13 cellular contexts compared by ENCODE assay signal in the genomic region with DNA sequence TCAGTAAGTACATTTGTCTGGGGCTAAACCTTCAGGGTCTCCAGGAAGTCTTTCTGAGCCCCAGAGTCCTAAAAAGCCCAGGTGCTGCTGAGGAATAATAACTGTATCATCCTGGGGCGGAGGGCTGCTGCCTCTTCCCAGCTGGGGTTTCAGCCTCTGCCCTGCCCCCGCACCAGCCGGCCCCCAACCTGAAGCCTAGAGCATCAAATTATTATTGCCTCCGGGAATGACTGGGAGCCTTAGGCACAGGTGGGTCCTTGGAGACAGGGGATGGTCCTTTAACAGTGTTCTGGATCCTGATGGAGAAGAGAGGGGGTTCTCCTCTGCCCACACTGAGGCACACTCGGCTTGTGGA.
DNase-seq lines count a peak whose midpoint lies in the region; ATAC-seq and TF ChIP-seq lines count a peak whose summit lies in the region.
"Had no signal": no experiment of that assay in that cellular context is flagged by ENCODE, and none has a peak within 500 bp of the region (broad histone marks: within the 10 kb centered on the region; RNA-seq: fewer than 3 reads in every experiment).

No MANE protein-coding gene starts in this region.

- POLR2A ChIA-PET in WTC11 (lab: Charles Lee) (no interaction called here), PC-9 (lab: Charles Lee; ENCODE audit: unreplicated experiment) (interaction anchor here (0.5 to 0.7 kb wide), 2 partner anchors 34 to 40 kb away, joined by 3 to 6 read pairs; no protein-coding TSS in a partner anchor)

- H3K9me3 Mint-ChIP-seq in activated T-cell treated with anti-CD3 and anti-CD28 coated beads, Interleukin-2, amount 50 U/mL, for 24 hours: no peaks in the 10 kb centered on the region
- H3K9me3 Mint-ChIP-seq in WTC11 (no peaks in the 10 kb centered on the region), glutamatergic neuron (ENCODE audit: unreplicated experiment) (peaks cover 20% of the 10 kb centered on the region)
- no peaks in the 10 kb centered on the region for H3K9me3 Mint-ChIP-seq in stimulated activated effector memory CD8-positive, alpha-beta T cell treated with anti-CD3 and anti-CD28 coated beads, Interleukin-12 subunit alpha, Interleukin-12 subunit beta, amount 100 ng/mL, for 72 hours
- H3K9me3 Mint-ChIP-seq: activated T-cell treated with anti-CD3 and anti-CD28 coated beads, Interleukin-2, amount 50 U/mL, for 4 hours had no signal

- peaks cover 13% of the 10 kb centered on the region; the same call in 1 of the 2 replicates for H3F3A ChIP-seq in PC-9 (ENCODE audit: insufficient read depth, low read depth)

- H3K9me2 ChIP-seq in PC-9 (ENCODE audit: insufficient read depth): no peaks in the 10 kb centered on the region

- H3K27ac ChIP-seq in PC-9: no peak overlapping the region
- H3K27ac ChIP-seq: esophagus squamous epithelium, testis had no signal

- no peaks in the 10 kb centered on the region for H3K27me3 Mint-ChIP-seq in activated T-cell treated with anti-CD3 and anti-CD28 coated beads, Interleukin-2, amount 50 U/mL, for 24 hours
- H3K27me3 Mint-ChIP-seq in WTC11 (ENCODE audit: low read depth): no peaks in the 10 kb centered on the region
- H3K27me3 Mint-ChIP-seq in glutamatergic neuron (ENCODE audit: unreplicated experiment): peaks cover 18% of the 10 kb centered on the region

- H3K4me2 ChIP-seq in PC-9: no peak overlapping the region

- peaks cover 92% of the 10 kb centered on the region for H3K4me1 Mint-ChIP-seq in activated T-cell treated with anti-CD3 and anti-CD28 coated beads, Interleukin-2, amount 50 U/mL, for 24 hours (ENCODE audit: low read depth)
- peaks cover 90% of the 10 kb centered on the region for H3K4me1 Mint-ChIP-seq in WTC11
- H3K4me1 Mint-ChIP-seq in glutamatergic neuron (ENCODE audit: low read depth, unreplicated experiment): peaks cover 45% of the 10 kb centered on the region
- peaks cover 75% of the 10 kb centered on the region for H3K4me1 Mint-ChIP-seq in stimulated activated effector memory CD8-positive, alpha-beta T cell treated with anti-CD3 and anti-CD28 coated beads, Interleukin-12 subunit alpha, Interleukin-12 subunit beta, amount 100 ng/mL, for 72 hours

- CTCF ChIA-PET in WTC11 (lab: Charles Lee) (interaction anchor here (0.6 to 1.5 kb wide), 3 partner anchors 67 to 88 kb away, joined by 3 to 4 read pairs (median 3); no protein-coding TSS in a partner anchor), PC-9 (lab: Charles Lee) (no interaction called here)

- H3K36me3 Mint-ChIP-seq in activated T-cell treated with anti-CD3 and anti-CD28 coated beads, Interleukin-2, amount 50 U/mL, for 24 hours (ENCODE audit: low read depth): peaks cover 14% of the 10 kb centered on the region
- H3K36me3 Mint-ChIP-seq in WTC11 (peaks cover 5% of the 10 kb centered on the region; the same call in 1 of the 2 replicates), glutamatergic neuron (ENCODE audit: unreplicated experiment) (no peaks in the 10 kb centered on the region)
- H3K36me3 Mint-ChIP-seq in stimulated activated effector memory CD8-positive, alpha-beta T cell treated with anti-CD3 and anti-CD28 coated beads, Interleukin-12 subunit alpha, Interleukin-12 subunit beta, amount 100 ng/mL, for 72 hours: peaks cover 12% of the 10 kb centered on the region

- TF ChIP-seq CTCF in WTC11 (IDR thresholded peaks at IDR 0.05): no peak
- TF ChIP-seq CTCF in glutamatergic neuron (IDR thresholded peaks at IDR 0.05; ENCODE audit: partially characterized antibody, unreplicated experiment): no peak
- TF ChIP-seq CTCF in PC-9 (conservative IDR thresholded peaks at IDR 0.05): no peak

- H2AFZ ChIP-seq in PC-9: no peak overlapping the region

- intact Hi-C loops in PC-9 (cut with micrococcal nuclease; ENCODE audit: unreplicated experiment): loop anchor here (5.0 kb wide), 1 partner anchor 62 kb away; the partner anchor contains the start of gene BCR

- peaks cover 13% of the 10 kb centered on the region for H4K20me1 ChIP-seq in PC-9 (ENCODE audit: insufficient read depth)

- DNase-seq in activated T-cell treated with anti-CD3 and anti-CD28 coated beads, Interleukin-2, amount 50 U/mL, for 24 hours: no peak
- DNase-seq in activated T-cell treated with anti-CD3 and anti-CD28 coated beads for 4 hours (no peak), WTC11 (ENCODE audit: low spot score) (no peak), glutamatergic neuron (no peak), amygdala (lab: John Stamatoyannopoulos, UW) (no peak), PC-9 (no peak)
- no peak for DNase-seq in stimulated activated effector memory CD8-positive, alpha-beta T cell treated with anti-CD3 and anti-CD28 coated beads, Interleukin-12 subunit alpha, Interleukin-12 subunit beta, amount 100 ng/mL, for 72 hours (ENCODE audit: low spot score in 2 of 2)
- no peak for DNase-seq in effector CD8-positive, alpha-beta T cell (lab: John Stamatoyannopoulos, UW)
- DNase-seq: activated T-cell treated with anti-CD3 and anti-CD28 coated beads, Interleukin-2, amount 50 U/mL, for 4 hours; esophagus squamous epithelium; hippocampal formation; NCI-H1105 treated with DMSO at 0.1 percent for 48 hours; testis had no signal

- H3K36me3 ChIP-seq in PC-9 (ENCODE audit: low read depth): no peaks in the 10 kb centered on the region
- H3K36me3 ChIP-seq: esophagus squamous epithelium had no signal

- ATAC-seq in WTC11: no peak
- no peak for ATAC-seq in stimulated activated effector memory CD8-positive, alpha-beta T cell treated with anti-CD3 and anti-CD28 coated beads, Interleukin-12 subunit alpha, Interleukin-12 subunit beta, amount 100 ng/mL, for 72 hours
- ATAC-seq: activated T-cell treated with anti-CD3 and anti-CD28 coated beads, Interleukin-2, amount 50 U/mL, for 4 hours had no signal

- H3K27me3 ChIP-seq in PC-9 (ENCODE audit: insufficient read depth, low read depth): no peaks in the 10 kb centered on the region
- H3K27me3 ChIP-seq: esophagus squamous epithelium, testis had no signal

- no peak overlapping the region for H3K4me3 Mint-ChIP-seq in activated T-cell treated with anti-CD3 and anti-CD28 coated beads, Interleukin-2, amount 50 U/mL, for 24 hours
- peak overlapping the region; percentile 31 for H3K4me3 Mint-ChIP-seq in WTC11
- H3K4me3 Mint-ChIP-seq in glutamatergic neuron (ENCODE audit: unreplicated experiment): peak overlapping the region; percentile 73
- peak overlapping the region; percentile 35 for H3K4me3 Mint-ChIP-seq in stimulated activated effector memory CD8-positive, alpha-beta T cell treated with anti-CD3 and anti-CD28 coated beads, Interleukin-12 subunit alpha, Interleukin-12 subunit beta, amount 100 ng/mL, for 72 hours

- H3K27ac Mint-ChIP-seq in activated T-cell treated with anti-CD3 and anti-CD28 coated beads, Interleukin-2, amount 50 U/mL, for 24 hours: peak overlapping the region; percentile 92
- peak overlapping the region; percentile 100 for H3K27ac Mint-ChIP-seq in WTC11
- H3K27ac Mint-ChIP-seq in glutamatergic neuron (ENCODE audit: unreplicated experiment): peak overlapping the region; percentile 56
- peak overlapping the region; percentile 87 for H3K27ac Mint-ChIP-seq in stimulated activated effector memory CD8-positive, alpha-beta T cell treated with anti-CD3 and anti-CD28 coated beads, Interleukin-12 subunit alpha, Interleukin-12 subunit beta, amount 100 ng/mL, for 72 hours

- H3K4me3 ChIP-seq in PC-9: no peak overlapping the region
- H3K4me3 ChIP-seq: esophagus squamous epithelium, testis had no signal

- peaks cover 25% of the 10 kb centered on the region for H3K4me1 ChIP-seq in PC-9 (replicated peaks; ENCODE audit: insufficient read depth)
- H3K4me1 ChIP-seq: testis had no signal

- H3K79me2 ChIP-seq in PC-9 (ENCODE audit: low read depth): peaks cover 81% of the 10 kb centered on the region

- H3K9me3 ChIP-seq in PC-9 (ENCODE audit: insufficient read depth, low read depth): no peaks in the 10 kb centered on the region
- H3K9me3 ChIP-seq: esophagus squamous epithelium, testis had no signal

- BruUV-seq in PC-9 (replicated peaks; lab: Mats Ljungman, UMichigan): no TSS peak

TF ChIP-seq in WTC11, 78 proteins besides CTCF, POLR2A, EP300 and RAD21 (continues in another document):
- TF ChIP-seq, protein P1, sequence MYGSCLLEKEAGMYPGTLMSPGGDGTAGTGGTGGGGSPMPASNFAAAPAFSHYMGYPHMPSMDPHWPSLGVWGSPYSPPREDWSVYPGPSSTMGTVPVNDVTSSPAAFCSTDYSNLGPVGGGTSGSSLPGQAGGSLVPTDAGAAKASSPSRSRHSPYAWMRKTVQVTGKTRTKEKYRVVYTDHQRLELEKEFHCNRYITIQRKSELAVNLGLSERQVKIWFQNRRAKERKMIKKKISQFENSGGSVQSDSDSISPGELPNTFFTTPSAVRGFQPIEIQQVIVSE (CRISPR knock-in tag; IDR thresholded peaks at IDR 0.05; ENCODE audit: borderline replicate concordance): no peak
- TF ChIP-seq FOXJ3 (CRISPR knock-in tag; IDR thresholded peaks at IDR 0.05; ENCODE audit: borderline replicate concordance): no peak
- TF ChIP-seq, protein P2, sequence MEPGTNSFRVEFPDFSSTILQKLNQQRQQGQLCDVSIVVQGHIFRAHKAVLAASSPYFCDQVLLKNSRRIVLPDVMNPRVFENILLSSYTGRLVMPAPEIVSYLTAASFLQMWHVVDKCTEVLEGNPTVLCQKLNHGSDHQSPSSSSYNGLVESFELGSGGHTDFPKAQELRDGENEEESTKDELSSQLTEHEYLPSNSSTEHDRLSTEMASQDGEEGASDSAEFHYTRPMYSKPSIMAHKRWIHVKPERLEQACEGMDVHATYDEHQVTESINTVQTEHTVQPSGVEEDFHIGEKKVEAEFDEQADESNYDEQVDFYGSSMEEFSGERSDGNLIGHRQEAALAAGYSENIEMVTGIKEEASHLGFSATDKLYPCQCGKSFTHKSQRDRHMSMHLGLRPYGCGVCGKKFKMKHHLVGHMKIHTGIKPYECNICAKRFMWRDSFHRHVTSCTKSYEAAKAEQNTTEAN (CRISPR knock-in tag; IDR thresholded peaks at IDR 0.05): no peak
- no peak for TF ChIP-seq NFE2L1 (CRISPR knock-in tag; IDR thresholded peaks at IDR 0.05)
- TF ChIP-seq TP53 (CRISPR knock-in tag; IDR thresholded peaks at IDR 0.05): no peak
- no peak for TF ChIP-seq HMGA2 (CRISPR knock-in tag; IDR thresholded peaks at IDR 0.05)
- TF ChIP-seq ZNF121 (CRISPR knock-in tag; IDR thresholded peaks at IDR 0.05): no peak
- TF ChIP-seq ZNF423 (CRISPR knock-in tag; IDR thresholded peaks at IDR 0.05): no peak
- no peak for TF ChIP-seq TEAD4 (CRISPR knock-in tag; IDR thresholded peaks at IDR 0.05)
- TF ChIP-seq RELA (CRISPR knock-in tag; IDR thresholded peaks at IDR 0.05; ENCODE audit: borderline replicate concordance): no peak
- no peak for TF ChIP-seq RORB (CRISPR knock-in tag; IDR thresholded peaks at IDR 0.05)
- TF ChIP-seq MXD4 (CRISPR knock-in tag; IDR thresholded peaks at IDR 0.05; ENCODE audit: borderline replicate concordance): no peak
